In genomic region chr6:89950879-89951391, GRCh38 we compare ENCODE assay signal across 10 cellular contexts. TPM values are rescaled to one million over a fixed set of nuclear protein-coding genes. Genes with fewer than 3 reads are reported as not detected.
DNase-seq lines count a peak whose midpoint lies in the region; ATAC-seq and TF ChIP-seq lines count a peak whose summit lies in the region.
"Had no signal": no experiment of that assay in that cellular context is flagged by ENCODE, and none has a peak within 500 bp of the region (broad histone marks: within the 10 kb centered on the region; RNA-seq: fewer than 3 reads in every experiment).

No MANE protein-coding gene starts in this region.

- CTCF ChIA-PET in T-cell (lab: Charles Lee), result interaction anchor here in 1 of 2 donors (1.2 to 1.4 kb wide), 2 partner anchors 10 to 229 kb away, joined by 3 to 7 read pairs; no protein-coding TSS in a partner anchor

- H3K9me3 ChIP-seq in endodermal cell (ENCODE audit: control insufficient read depth, low read length), result no peaks in the 10 kb centered on the region
- H3K9me3 ChIP-seq: heart left ventricle had no signal

- H3K4me1 ChIP-seq in endodermal cell (ENCODE audit: control insufficient read depth, insufficient read depth, low read length), result peaks cover 6% of the 10 kb centered on the region

- H3K4me3 ChIP-seq in endodermal cell (ENCODE audit: low read length), result no peak overlapping the region
- H3K4me3 ChIP-seq: heart left ventricle had no signal

- POLR2A ChIA-PET in T-cell (lab: Charles Lee), result no interaction called here

- peaks cover 22% of the 10 kb centered on the region for H3K36me3 ChIP-seq in endodermal cell (ENCODE audit: control insufficient read depth, insufficient read depth, low read length)

- no peaks in the 10 kb centered on the region for H3K27me3 ChIP-seq in endodermal cell (ENCODE audit: control insufficient read depth, insufficient read depth, low read length, poor library complexity, severe bottlenecking)
- H3K27me3 ChIP-seq: heart left ventricle had no signal

- ATAC-seq in T-cell (replicated peaks in 1 of 4) (no peak), sciatic nerve (peak; percentile 11), HG03439 (IDR thresholded peaks at IDR 0.05; ENCODE audit: unreplicated experiment) (no peak)

- no peak overlapping the region for H3K9ac ChIP-seq in endodermal cell (ENCODE audit: extremely low read depth, low read length, poor library complexity, severe bottlenecking)

- H3K9me3 Mint-ChIP-seq in T-cell (no peaks in the 10 kb centered on the region), endodermal cell (no peaks in the 10 kb centered on the region)
- H3K9me3 Mint-ChIP-seq: mesothelial cell of epicardium had no signal

- H3K27me3 Mint-ChIP-seq in T-cell (no peaks in the 10 kb centered on the region), endodermal cell (ENCODE audit: insufficient read depth) (no peaks in the 10 kb centered on the region)

- H3K4me1 Mint-ChIP-seq in T-cell (peaks cover 59 to 67% (median 63%) of the 10 kb centered on the region in 3 donors), endodermal cell (peaks cover 14% of the 10 kb centered on the region)

- H3K36me3 Mint-ChIP-seq in T-cell, result peaks cover 38% of the 10 kb centered on the region
- peaks cover 21% of the 10 kb centered on the region for H3K36me3 Mint-ChIP-seq in endodermal cell (ENCODE audit: low read depth)

- H3K27ac Mint-ChIP-seq in T-cell, result peak overlapping the region; percentile 34 to 69
- no peak overlapping the region for H3K27ac Mint-ChIP-seq in endodermal cell
- H3K27ac Mint-ChIP-seq: mesothelial cell of epicardium had no signal

- intact Hi-C loops in sciatic nerve (cut with DNase I), result no loop called here

- DNase-seq in Kasumi-1 (lab: John Stamatoyannopoulos, UW) (peak; percentile 64 to 77), T-cell (no peak), endodermal cell (no peak), sciatic nerve (ENCODE audit: low spot score) (no peak), NCI-H2107 (lab: John Stamatoyannopoulos, UW) (no peak), NCI-H1694 (lab: John Stamatoyannopoulos, UW) (no peak), HK-2 (ENCODE audit: unreplicated experiment) (no peak)

- no peak for TF ChIP-seq CTCF in endodermal cell (conservative IDR thresholded peaks at IDR 0.05)

- H3K4me3 Mint-ChIP-seq in T-cell (peak overlapping the region in 1 of 3 donors; percentile 64), endodermal cell (no peak overlapping the region)
- H3K4me3 Mint-ChIP-seq: mesothelial cell of epicardium had no signal

- WGBS in endodermal cell (ENCODE audit: insufficient coverage in 1 of 2, insufficient read length in 1 of 2), 2 experiments, result 93 to 94% methylated on average over 12 to 15 of the region's 15 CpGs

- H3K27ac ChIP-seq in endodermal cell (ENCODE audit: low read depth, low read length), result peak overlapping the region; percentile 9
- H3K27ac ChIP-seq: heart left ventricle had no signal

RNA-seq across cellular contexts. Expression of gene GJA10, which starts 56.7 kb away (rescaled TPM):
- total RNA-seq in T-cell, result not detected
- under 1 TPM in 1 of 2 donors, not detected in 1; 0.42 TPM for total RNA-seq in endodermal cell
- not detected for polyA plus RNA-seq in endodermal cell (2013, experiment 1 of 2)
- polyA plus RNA-seq in endodermal cell (2013, experiment 2 of 2), result not detected
- total RNA-seq in sciatic nerve, result not detected
- total RNA-seq: heart left ventricle, mesothelial cell of epicardium had no signal
- polyA plus RNA-seq: heart left ventricle had no signal

Comparison
In these comparisons a context has a peak if more than half of its experiments do, and no peak if none do; other contexts are left out.
1. DNase-seq: peak in Kasumi-1 (2 of 2); none in T-cell (0 of 34), endodermal cell (single experiment), sciatic nerve (single experiment), NCI-H2107 (single experiment), NCI-H1694 (single experiment) and HK-2 (single experiment).